ENCODE assay signal across 13 cellular contexts in genomic region chr7:130881799-130882141, GRCh38.
DNase-seq lines count a peak whose midpoint lies in the region; ATAC-seq and TF ChIP-seq lines count a peak whose summit lies in the region.
"Had no signal": no experiment of that assay in that cellular context is flagged by ENCODE, and none has a peak within 500 bp of the region (broad histone marks: within the 10 kb centered on the region; RNA-seq: fewer than 3 reads in every experiment).

No MANE protein-coding gene starts in this region.

- H3K36me3 ChIP-seq in Panc1 (ENCODE audit: control insufficient read depth, insufficient read depth, low read length) = peaks cover 34% of the 10 kb centered on the region
- peaks cover 2 to 76% of the 10 kb centered on the region in 2 donors for H3K36me3 ChIP-seq in gastrocnemius medialis

- peak overlapping the region; percentile 99 for H3K27ac ChIP-seq in Panc1 (ENCODE audit: low read length)
- H3K27ac ChIP-seq in cingulate gyrus (ENCODE audit: low read depth, low read length) = peak overlapping the region; percentile 70
- peak overlapping the region; percentile 89 to 97 (median 94) for H3K27ac ChIP-seq in gastrocnemius medialis
- H3K27ac ChIP-seq: foreskin keratinocyte had no signal

- no peaks in the 10 kb centered on the region for H3K27me3 Mint-ChIP-seq in activated CD4-positive, alpha-beta T cell treated with anti-CD3 and anti-CD28 coated beads, Interleukin-2, amount 10 ng/mL, durations not matched to agents 24 days and 14 days
- H3K27me3 Mint-ChIP-seq: type B pancreatic cell had no signal

- no peak overlapping the region for H3K4me3 Mint-ChIP-seq in activated CD4-positive, alpha-beta T cell treated with anti-CD3 and anti-CD28 coated beads, Interleukin-2, amount 10 ng/mL, durations not matched to agents 24 days and 14 days
- H3K4me3 Mint-ChIP-seq: type B pancreatic cell had no signal

- peaks cover 67% of the 10 kb centered on the region for H3K36me3 Mint-ChIP-seq in activated CD4-positive, alpha-beta T cell treated with anti-CD3 and anti-CD28 coated beads, Interleukin-2, amount 10 ng/mL, durations not matched to agents 24 days and 14 days (ENCODE audit: low read depth)
- H3K36me3 Mint-ChIP-seq: type B pancreatic cell had no signal

- H3K9me3 Mint-ChIP-seq in activated CD4-positive, alpha-beta T cell treated with anti-CD3 and anti-CD28 coated beads, Interleukin-2, amount 10 ng/mL, durations not matched to agents 24 days and 14 days = no peaks in the 10 kb centered on the region
- H3K9me3 Mint-ChIP-seq: type B pancreatic cell had no signal

- CTCF ChIA-PET in Panc1 (lab: Charles Lee) = interaction anchor here (1.1 kb wide), 1 partner anchor 15 kb away, joined by 3 read pairs; no protein-coding TSS in a partner anchor

- TF ChIP-seq CTCF in Panc1 (IDR thresholded peaks at IDR 0.05) (no peak), gastrocnemius medialis (IDR thresholded peaks at IDR 0.05 in 4 of 5, conservative IDR thresholded peaks at IDR 0.05 in 1 of 5) (no peak)

- H3K9me3 ChIP-seq in Panc1 (ENCODE audit: control insufficient read depth, insufficient read depth, low read depth, low read length) (no peaks in the 10 kb centered on the region), gastrocnemius medialis (no peaks in the 10 kb centered on the region)

- peak overlapping the region; percentile 9 for H3K27ac Mint-ChIP-seq in activated CD4-positive, alpha-beta T cell treated with anti-CD3 and anti-CD28 coated beads, Interleukin-2, amount 10 ng/mL, durations not matched to agents 24 days and 14 days
- H3K27ac Mint-ChIP-seq: type B pancreatic cell had no signal

- in situ Hi-C loops in Panc1 (cut with HindIII; ENCODE audit: low pct_unique_long_range_greater_than_20kb, low sequenced_read_pairs) = no loop called here
- in situ Hi-C loops in gastrocnemius medialis (cut with MboI; ENCODE audit: low sequenced_read_pairs in 4 of 4) = loop anchor here in 1 of 4 donors (25.0 kb wide), 1 partner anchor 156 kb away; no protein-coding TSS in a partner anchor

- POLR2A ChIA-PET in Panc1 (lab: Charles Lee) = interaction anchor here (1.0 kb wide), 2 partner anchors 18 to 127 kb away, joined by 3 read pairs; no protein-coding TSS in a partner anchor

- H3K4me1 ChIP-seq in Panc1 (ENCODE audit: control insufficient read depth, insufficient read depth, low read length) (peaks cover 95% of the 10 kb centered on the region), gastrocnemius medialis (peaks cover 90 to 97% of the 10 kb centered on the region in 2 donors)

- intact Hi-C loops in activated CD4-positive, alpha-beta T cell treated with anti-CD3 and anti-CD28 coated beads, Interleukin-2, amount 10 ng/mL, durations not matched to agents 24 days and 14 days (cut with micrococcal nuclease) = no loop called here
- intact Hi-C loops in Panc1 (cut with micrococcal nuclease; ENCODE audit: unreplicated experiment) = no loop called here
- intact Hi-C loops in gastrocnemius medialis (cut with DNase I; ENCODE audit: low total_unique reads) = no loop called here

- H3K4me1 Mint-ChIP-seq in activated CD4-positive, alpha-beta T cell treated with anti-CD3 and anti-CD28 coated beads, Interleukin-2, amount 10 ng/mL, durations not matched to agents 24 days and 14 days = peaks cover 30% of the 10 kb centered on the region

- H3K4me3 ChIP-seq in Panc1 (ENCODE audit: low read depth in 2 of 2, low read length in 2 of 2) (no peak overlapping the region), gastrocnemius medialis (no peak overlapping the region)
- H3K4me3 ChIP-seq: skin epidermis had no signal

- H3K27me3 ChIP-seq in Panc1 (ENCODE audit: control insufficient read depth, insufficient read depth, low read length) (no peaks in the 10 kb centered on the region), gastrocnemius medialis (no peaks in the 10 kb centered on the region)
- H3K27me3 ChIP-seq: foreskin keratinocyte had no signal

- ATAC-seq in Panc1 (no peak), gastrocnemius medialis (no peak), GM21576 (IDR thresholded peaks at IDR 0.05; ENCODE audit: unreplicated experiment) (no peak), HG02981 (IDR thresholded peaks at IDR 0.05; ENCODE audit: unreplicated experiment) (no peak)
- ATAC-seq: foreskin keratinocyte had no signal

- BruUV-seq in Panc1 (replicated peaks; lab: Mats Ljungman, UMichigan) = no TSS peak

- DNase-seq in activated CD4-positive, alpha-beta T cell treated with anti-CD3 and anti-CD28 coated beads, Interleukin-2, amount 10 ng/mL, durations not matched to agents 24 days and 14 days = no peak
- DNase-seq in activated CD4-positive, alpha-beta T cell treated with anti-CD3 and anti-CD28 coated beads for 48 hours = no peak
- DNase-seq in Panc1 (ENCODE audit: low read depth, low spot score) = no peak
- DNase-seq in gastrocnemius medialis = no peak
- no peak for DNase-seq in HUDEP-2 (lab: John Stamatoyannopoulos, UW; ENCODE audit: unreplicated experiment in 76 of 76)
- DNase-seq: foreskin keratinocyte, NCI-H1092, NCI-H446 treated with DMSO at 0.1 percent for 48 hours had no signal

- TF ChIP-seq POLR2A in gastrocnemius medialis (IDR thresholded peaks at IDR 0.05) = no peak
